In the genomic region with DNA sequence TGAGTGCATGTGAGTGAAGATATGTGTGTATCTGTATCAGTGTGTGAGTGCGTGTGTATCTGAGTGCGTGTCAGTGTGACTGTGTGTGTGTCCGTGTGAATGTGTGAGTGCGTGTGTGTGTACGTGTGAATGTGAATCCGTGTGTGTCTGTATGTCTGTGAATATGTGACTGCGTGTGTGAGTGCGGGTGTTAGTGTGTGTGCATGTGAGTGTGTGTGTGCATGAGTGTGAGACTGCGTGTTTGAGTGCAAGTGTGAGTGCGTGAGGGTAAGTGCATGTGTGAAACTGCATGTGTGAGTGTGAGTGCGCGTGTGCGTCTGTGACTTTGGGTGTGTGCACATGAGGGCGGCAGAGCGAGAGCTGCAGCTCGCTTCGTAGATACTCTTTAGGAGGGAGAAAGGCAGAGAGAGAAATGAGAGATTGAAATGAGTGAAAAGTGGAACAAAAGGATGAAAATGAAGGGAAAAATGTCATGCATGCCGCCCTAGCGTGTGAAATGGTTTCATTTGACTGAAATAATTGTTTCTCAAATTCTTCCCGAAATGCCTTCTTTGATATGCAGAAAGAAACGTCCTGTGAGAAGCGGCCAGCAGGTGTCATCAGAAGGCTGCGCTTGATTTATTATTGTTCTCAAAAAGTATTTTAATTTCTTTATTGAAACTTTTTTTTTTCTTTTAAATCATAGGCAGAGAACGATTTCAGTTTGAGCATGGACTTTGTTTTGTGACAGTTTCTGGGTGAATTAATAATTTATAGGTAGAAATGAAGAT, we compare ENCODE assay signal across 9 cellular contexts. TPM values are rescaled to one million over a fixed set of nuclear protein-coding genes. Genes with fewer than 3 reads are reported as not detected.
DNase-seq lines count a peak whose midpoint lies in the region; TF ChIP-seq lines count a peak whose summit lies in the region.
"Had no signal": no experiment of that assay in that cellular context is flagged by ENCODE, and none has a peak within 500 bp of the region (broad histone marks: within the 10 kb centered on the region; RNA-seq: fewer than 3 reads in every experiment).

No MANE protein-coding gene starts in this region.

- no peak overlapping the region for H3K4ac ChIP-seq in trophoblast cell (ENCODE audit: low read depth, low read length)

- H3K36me3 Mint-ChIP-seq in activated CD4-positive, alpha-beta memory T cell treated with anti-CD3 and anti-CD28 coated beads for 36 hours, result no peaks in the 10 kb centered on the region
- H3K36me3 Mint-ChIP-seq in activated CD4-positive, alpha-beta memory T cell treated with anti-CD3 and anti-CD28 coated beads, Interleukin-2, amount 10 ng/mL, durations not matched to agents 7 days and 5 days (ENCODE audit: low read depth), result no peaks in the 10 kb centered on the region

- H3K27ac Mint-ChIP-seq in activated CD4-positive, alpha-beta memory T cell treated with anti-CD3 and anti-CD28 coated beads for 36 hours, result no peak overlapping the region
- H3K27ac Mint-ChIP-seq in activated CD4-positive, alpha-beta memory T cell treated with anti-CD3 and anti-CD28 coated beads, Interleukin-2, amount 10 ng/mL, durations not matched to agents 7 days and 5 days, result no peak overlapping the region

- H3K27me3 Mint-ChIP-seq in activated CD4-positive, alpha-beta memory T cell treated with anti-CD3 and anti-CD28 coated beads for 36 hours, result no peaks in the 10 kb centered on the region
- H3K27me3 Mint-ChIP-seq in activated CD4-positive, alpha-beta memory T cell treated with anti-CD3 and anti-CD28 coated beads, Interleukin-2, amount 10 ng/mL, durations not matched to agents 7 days and 5 days, result no peaks in the 10 kb centered on the region

- H3K4me3 Mint-ChIP-seq in activated CD4-positive, alpha-beta memory T cell treated with anti-CD3 and anti-CD28 coated beads for 36 hours, result no peak overlapping the region
- no peak overlapping the region for H3K4me3 Mint-ChIP-seq in activated CD4-positive, alpha-beta memory T cell treated with anti-CD3 and anti-CD28 coated beads, Interleukin-2, amount 10 ng/mL, durations not matched to agents 7 days and 5 days

- H3K27me3 ChIP-seq in MM.1S (replicated peaks; ENCODE audit: insufficient read depth, low read length) (no peaks in the 10 kb centered on the region), trophoblast cell (ENCODE audit: insufficient read depth, low read length) (no peaks in the 10 kb centered on the region), MG63 (no peaks in the 10 kb centered on the region)

- H3K79me2 ChIP-seq in MM.1S (ENCODE audit: low read length) (peaks cover 35% of the 10 kb centered on the region), trophoblast cell (ENCODE audit: control insufficient read depth, insufficient read depth, low read length, poor library complexity) (no peaks in the 10 kb centered on the region)

- no peak overlapping the region for H4K12ac ChIP-seq in trophoblast cell (ENCODE audit: low read depth, low read length)

- intact Hi-C loops in activated CD4-positive, alpha-beta memory T cell treated with anti-CD3 and anti-CD28 coated beads for 36 hours (cut with micrococcal nuclease), result no loop called here

- CTCF ChIA-PET in activated CD4-positive, alpha-beta memory T cell treated with anti-CD3 and anti-CD28 coated beads for 36 hours (lab: Charles Lee), result interaction anchor here (0.7 kb wide), 3 partner anchors 10 to 147 kb away, joined by 3 read pairs; no protein-coding TSS in a partner anchor
- CTCF ChIA-PET in activated CD4-positive, alpha-beta memory T cell treated with anti-CD3 and anti-CD28 coated beads, Interleukin-2, amount 10 ng/mL, durations not matched to agents 7 days and 5 days (lab: Charles Lee), result interaction anchor here (1.1 to 1.3 kb wide), 2 partner anchors 9 to 856 kb away, joined by 3 to 7 read pairs; no protein-coding TSS in a partner anchor

- no peaks in the 10 kb centered on the region for H3K4me1 Mint-ChIP-seq in activated CD4-positive, alpha-beta memory T cell treated with anti-CD3 and anti-CD28 coated beads for 36 hours (ENCODE audit: low read depth)
- H3K4me1 Mint-ChIP-seq in activated CD4-positive, alpha-beta memory T cell treated with anti-CD3 and anti-CD28 coated beads, Interleukin-2, amount 10 ng/mL, durations not matched to agents 7 days and 5 days, result peaks cover 5% of the 10 kb centered on the region

- no peaks in the 10 kb centered on the region for H3K79me1 ChIP-seq in trophoblast cell (ENCODE audit: low read length)

- POLR2A ChIA-PET in activated CD4-positive, alpha-beta memory T cell treated with anti-CD3 and anti-CD28 coated beads for 36 hours (lab: Charles Lee), result no interaction called here
- POLR2A ChIA-PET in activated CD4-positive, alpha-beta memory T cell treated with anti-CD3 and anti-CD28 coated beads, Interleukin-2, amount 10 ng/mL, durations not matched to agents 7 days and 5 days (lab: Charles Lee), result no interaction called here

- peak; percentile 39 for DNase-seq in activated CD4-positive, alpha-beta memory T cell treated with anti-CD3 and anti-CD28 coated beads for 36 hours
- no peak for DNase-seq in activated CD4-positive, alpha-beta memory T cell treated with anti-CD3 and anti-CD28 coated beads, Interleukin-2, amount 10 ng/mL, durations not matched to agents 7 days and 5 days
- DNase-seq in MM.1S, result no peak
- DNase-seq in dermis blood vessel endothelial cell, result peak; percentile 45
- peak in 1 of 2 donors; percentile 51 for DNase-seq in trophoblast cell
- DNase-seq in NCI-H345 (lab: John Stamatoyannopoulos, UW), result no peak
- no peak for DNase-seq in MG63
- no peak for DNase-seq in OCI-M2 (lab: John Stamatoyannopoulos, UW; ENCODE audit: unreplicated experiment)

- H3F3A ChIP-seq in MM.1S (ENCODE audit: insufficient read depth, low read length), result no peaks in the 10 kb centered on the region

- no peaks in the 10 kb centered on the region for H3K9me3 ChIP-seq in MM.1S (replicated peaks; ENCODE audit: insufficient read depth, low read length)
- H3K9me3 ChIP-seq in trophoblast cell (ENCODE audit: insufficient read depth, low read depth, low read length), result peaks cover 1% of the 10 kb centered on the region
- no peaks in the 10 kb centered on the region for H3K9me3 ChIP-seq in MG63

- H3K23ac ChIP-seq in trophoblast cell (ENCODE audit: low read length), result peak overlapping the region; percentile 87

- no peaks in the 10 kb centered on the region for H3K9me3 Mint-ChIP-seq in activated CD4-positive, alpha-beta memory T cell treated with anti-CD3 and anti-CD28 coated beads for 36 hours
- no peaks in the 10 kb centered on the region for H3K9me3 Mint-ChIP-seq in activated CD4-positive, alpha-beta memory T cell treated with anti-CD3 and anti-CD28 coated beads, Interleukin-2, amount 10 ng/mL, durations not matched to agents 7 days and 5 days

- H4K8ac ChIP-seq in trophoblast cell (ENCODE audit: low read depth, low read length), result no peak overlapping the region

- H3K9ac ChIP-seq in MM.1S (ENCODE audit: low read length) (no peak overlapping the region), trophoblast cell (ENCODE audit: low read length) (no peak overlapping the region)

- no peak overlapping the region for H3K14ac ChIP-seq in trophoblast cell (ENCODE audit: low read length)

- no peak overlapping the region for H2AFZ ChIP-seq in MM.1S (ENCODE audit: low read length)
- H2AFZ ChIP-seq in trophoblast cell (ENCODE audit: insufficient read depth, low read length, poor library complexity), result no peak overlapping the region

- no peak overlapping the region for H4K91ac ChIP-seq in trophoblast cell (ENCODE audit: low read depth, low read length)

- H2BK120ac ChIP-seq in trophoblast cell (ENCODE audit: insufficient read depth, low read length, poor library complexity), result no peak overlapping the region

- no peak overlapping the region for H3K18ac ChIP-seq in trophoblast cell (ENCODE audit: low read length)

- no peaks in the 10 kb centered on the region for H3K9me2 ChIP-seq in MM.1S (replicated peaks; ENCODE audit: insufficient read depth, low read length)

- H3K4me1 ChIP-seq in MM.1S (ENCODE audit: low read length) (no peaks in the 10 kb centered on the region), trophoblast cell (ENCODE audit: control insufficient read depth in 1 of 2, insufficient read depth in 2 of 2, low read length in 2 of 2) (no peaks in the 10 kb centered on the region)

- H4K20me1 ChIP-seq in MM.1S (ENCODE audit: insufficient read depth, low read length), result no peaks in the 10 kb centered on the region

- no peak overlapping the region for H2BK12ac ChIP-seq in trophoblast cell (ENCODE audit: low read length)

- H3K4me2 ChIP-seq in MM.1S (ENCODE audit: low read depth, low read length) (no peak overlapping the region), trophoblast cell (ENCODE audit: low read length) (no peak overlapping the region)

- H2BK5ac ChIP-seq in trophoblast cell (ENCODE audit: low read depth, low read length, poor library complexity), result no peak overlapping the region

- WGBS in trophoblast cell (ENCODE audit: extremely low coverage, insufficient coverage, insufficient read length), result no CpG with 5 or more reads among the region's 24 CpGs

- H3K27ac ChIP-seq in MM.1S (ENCODE audit: low read length) (no peak overlapping the region), trophoblast cell (ENCODE audit: low read depth, low read length) (no peak overlapping the region)

- no peaks in the 10 kb centered on the region for H3K36me3 ChIP-seq in MM.1S (replicated peaks; ENCODE audit: insufficient read depth, low read length)
- H3K36me3 ChIP-seq in trophoblast cell (ENCODE audit: control insufficient read depth in 1 of 2, insufficient read depth in 2 of 2, low read length in 2 of 2), result no peaks in the 10 kb centered on the region
- H3K36me3 ChIP-seq in MG63, result no peaks in the 10 kb centered on the region

- H2AK5ac ChIP-seq in trophoblast cell (ENCODE audit: low read length), result no peak overlapping the region

- H3K4me3 ChIP-seq in MM.1S (ENCODE audit: low read length) (no peak overlapping the region), trophoblast cell (ENCODE audit: low read depth, low read length) (peak overlapping the region; percentile 55), MG63 (no peak overlapping the region)
- H3K4me3 ChIP-seq: lung had no signal

- peak; percentile 17 for TF ChIP-seq CTCF in MM.1S (IDR thresholded peaks at IDR 0.05; ENCODE audit: low read length)

RNA-seq across cellular contexts. Expression of a gene that starts 25.6 kb away (rescaled TPM):
- total RNA-seq in activated CD4-positive, alpha-beta memory T cell treated with anti-CD3 and anti-CD28 coated beads for 36 hours, result 10 to 100 TPM; 10.0 to 10.5 TPM
- total RNA-seq in activated CD4-positive, alpha-beta memory T cell treated with anti-CD3 and anti-CD28 coated beads, Interleukin-2, amount 10 ng/mL, durations not matched to agents 7 days and 5 days, result 10 to 100 TPM; 11.7 to 13.4 TPM
- total RNA-seq in dermis blood vessel endothelial cell, result 22.8 and 24.0 TPM in 2 replicates
- 2.2 TPM in 2 replicates for polyA plus RNA-seq in trophoblast cell (2013)
- 3.7 and 4.4 TPM in 2 replicates for total RNA-seq in MG63 (2014; rRNA removed; shearing (Covaris generic); ENCODE audit: low replicate concordance)

Comparison
In these comparisons a context has a peak if more than half of its experiments do, and no peak if none do; other contexts are left out.
1. DNase-seq: peak in activated CD4-positive, alpha-beta memory T cell treated with anti-CD3 and anti-CD28 coated beads for 36 hours (single experiment) and dermis blood vessel endothelial cell (single experiment); none in activated CD4-positive, alpha-beta memory T cell treated with anti-CD3 and anti-CD28 coated beads, Interleukin-2, amount 10 ng/mL, durations not matched to agents 7 days and 5 days (single experiment), MM.1S (single experiment), NCI-H345 (single experiment), MG63 (single experiment) and OCI-M2 (single experiment).